ENCODE assay signal across 22 cellular contexts in genomic region chr4:16192631-16193483, GRCh38. TPM values are rescaled to one million over a fixed set of nuclear protein-coding genes. Genes with fewer than 3 reads are reported as not detected.
DNase-seq lines count a peak whose midpoint lies in the region; ATAC-seq lines count a peak whose summit lies in the region.
"Had no signal": no experiment of that assay in that cellular context is flagged by ENCODE, and none has a peak within 500 bp of the region (broad histone marks: within the 10 kb centered on the region; RNA-seq: fewer than 3 reads in every experiment).

No MANE protein-coding gene starts in this region.

- peak overlapping the region; percentile 38 for H3K27ac Mint-ChIP-seq in activated T-cell treated with anti-CD3 and anti-CD28 coated beads, Interleukin-2, amount 50 U/mL, for 72 hours
- H3K27ac Mint-ChIP-seq in activated T-helper 2 cell treated with anti-CD3 and anti-CD28 coated beads, Interferon-gamma antibody, Interleukin-2, Interleukin-4, amounts not matched to agents 10 μg/mL and 5 μg/mL and 100 μg/mL, durations not matched to agents 14 hours and 24 hours and 36 hours = peak overlapping the region; percentile 31
- peak overlapping the region; percentile 26 for H3K27ac Mint-ChIP-seq in stimulated activated naive B cell treated with anti-CD40 and anti-IgM and Interleukin-4, amounts not matched to agents 10 μg/mL and 1 μg/mL and 100 μg/mL, for 72 hours
- H3K27ac Mint-ChIP-seq in activated T-helper 17 cell treated with anti-CD3 and anti-CD28 coated beads, Interleukin-2, amount 50 U/mL, for 72 hours = no peak overlapping the region
- H3K27ac Mint-ChIP-seq: T-helper 17 cell had no signal

- ATAC-seq in activated T-cell treated with anti-CD3 and anti-CD28 coated beads, Interleukin-2, amount 50 U/mL, for 72 hours (replicated peaks in 1 of 2) = no peak
- ATAC-seq in stimulated activated naive B cell treated with anti-CD40 and anti-IgM and Interleukin-4, amounts not matched to agents 10 μg/mL and 1 μg/mL and 100 μg/mL, for 72 hours (replicated peaks) = no peak
- no peak for ATAC-seq in activated T-helper 17 cell treated with anti-CD3 and anti-CD28 coated beads, Interleukin-2, amount 50 U/mL, for 72 hours (replicated peaks)
- ATAC-seq in HG02970 (IDR thresholded peaks at IDR 0.05; ENCODE audit: low FRiP score, unreplicated experiment) (no peak), HG02642 (IDR thresholded peaks at IDR 0.05; ENCODE audit: poor library complexity, unreplicated experiment) (no peak)
- ATAC-seq: left lung, PC-3, T-helper 17 cell had no signal

- peaks cover 37% of the 10 kb centered on the region for H3K4me1 Mint-ChIP-seq in activated T-cell treated with anti-CD3 and anti-CD28 coated beads, Interleukin-2, amount 50 U/mL, for 72 hours (ENCODE audit: low read depth)
- H3K4me1 Mint-ChIP-seq in activated T-helper 2 cell treated with anti-CD3 and anti-CD28 coated beads, Interferon-gamma antibody, Interleukin-2, Interleukin-4, amounts not matched to agents 10 μg/mL and 5 μg/mL and 100 μg/mL, durations not matched to agents 14 hours and 24 hours and 36 hours (ENCODE audit: low read depth) = peaks cover 16% of the 10 kb centered on the region
- H3K4me1 Mint-ChIP-seq in stimulated activated naive B cell treated with anti-CD40 and anti-IgM and Interleukin-4, amounts not matched to agents 10 μg/mL and 1 μg/mL and 100 μg/mL, for 72 hours = peaks cover 8 to 30% of the 10 kb centered on the region in 2 donors
- H3K4me1 Mint-ChIP-seq in activated T-helper 17 cell treated with anti-CD3 and anti-CD28 coated beads, Interleukin-2, amount 50 U/mL, for 72 hours = peaks cover 13% of the 10 kb centered on the region

- H3K4me3 Mint-ChIP-seq in activated T-cell treated with anti-CD3 and anti-CD28 coated beads, Interleukin-2, amount 50 U/mL, for 72 hours = no peak overlapping the region
- H3K4me3 Mint-ChIP-seq in activated T-helper 2 cell treated with anti-CD3 and anti-CD28 coated beads, Interferon-gamma antibody, Interleukin-2, Interleukin-4, amounts not matched to agents 10 μg/mL and 5 μg/mL and 100 μg/mL, durations not matched to agents 14 hours and 24 hours and 36 hours (ENCODE audit: low read depth) = no peak overlapping the region
- H3K4me3 Mint-ChIP-seq in stimulated activated naive B cell treated with anti-CD40 and anti-IgM and Interleukin-4, amounts not matched to agents 10 μg/mL and 1 μg/mL and 100 μg/mL, for 72 hours = no peak overlapping the region
- no peak overlapping the region for H3K4me3 Mint-ChIP-seq in activated T-helper 17 cell treated with anti-CD3 and anti-CD28 coated beads, Interleukin-2, amount 50 U/mL, for 72 hours
- H3K4me3 Mint-ChIP-seq: T-helper 17 cell had no signal

- intact Hi-C loops in activated T-helper 2 cell treated with anti-CD3 and anti-CD28 coated beads, Interferon-gamma antibody, Interleukin-2, Interleukin-4, amounts not matched to agents 10 μg/mL and 5 μg/mL and 100 μg/mL, durations not matched to agents 14 hours and 24 hours and 36 hours (cut with micrococcal nuclease) = no loop called here

- no peaks in the 10 kb centered on the region for H3K27me3 Mint-ChIP-seq in activated T-cell treated with anti-CD3 and anti-CD28 coated beads, Interleukin-2, amount 50 U/mL, for 72 hours (ENCODE audit: low read depth)
- H3K27me3 Mint-ChIP-seq in activated T-helper 2 cell treated with anti-CD3 and anti-CD28 coated beads, Interferon-gamma antibody, Interleukin-2, Interleukin-4, amounts not matched to agents 10 μg/mL and 5 μg/mL and 100 μg/mL, durations not matched to agents 14 hours and 24 hours and 36 hours (ENCODE audit: low read depth) = no peaks in the 10 kb centered on the region
- H3K27me3 Mint-ChIP-seq in stimulated activated naive B cell treated with anti-CD40 and anti-IgM and Interleukin-4, amounts not matched to agents 10 μg/mL and 1 μg/mL and 100 μg/mL, for 72 hours = no peaks in the 10 kb centered on the region
- no peaks in the 10 kb centered on the region for H3K27me3 Mint-ChIP-seq in activated T-helper 17 cell treated with anti-CD3 and anti-CD28 coated beads, Interleukin-2, amount 50 U/mL, for 72 hours
- H3K27me3 Mint-ChIP-seq: T-helper 17 cell had no signal

- no peaks in the 10 kb centered on the region for H3K9me3 Mint-ChIP-seq in activated T-cell treated with anti-CD3 and anti-CD28 coated beads, Interleukin-2, amount 50 U/mL, for 72 hours
- H3K9me3 Mint-ChIP-seq in activated T-helper 2 cell treated with anti-CD3 and anti-CD28 coated beads, Interferon-gamma antibody, Interleukin-2, Interleukin-4, amounts not matched to agents 10 μg/mL and 5 μg/mL and 100 μg/mL, durations not matched to agents 14 hours and 24 hours and 36 hours = no peaks in the 10 kb centered on the region
- no peaks in the 10 kb centered on the region for H3K9me3 Mint-ChIP-seq in stimulated activated naive B cell treated with anti-CD40 and anti-IgM and Interleukin-4, amounts not matched to agents 10 μg/mL and 1 μg/mL and 100 μg/mL, for 72 hours
- H3K9me3 Mint-ChIP-seq in activated T-helper 17 cell treated with anti-CD3 and anti-CD28 coated beads, Interleukin-2, amount 50 U/mL, for 72 hours = no peaks in the 10 kb centered on the region

- peaks cover 12 to 22% of the 10 kb centered on the region in 2 donors for H3K36me3 Mint-ChIP-seq in activated T-cell treated with anti-CD3 and anti-CD28 coated beads, Interleukin-2, amount 50 U/mL, for 72 hours (ENCODE audit: insufficient read depth in 2 of 2)
- peaks cover 46% of the 10 kb centered on the region for H3K36me3 Mint-ChIP-seq in activated T-helper 2 cell treated with anti-CD3 and anti-CD28 coated beads, Interferon-gamma antibody, Interleukin-2, Interleukin-4, amounts not matched to agents 10 μg/mL and 5 μg/mL and 100 μg/mL, durations not matched to agents 14 hours and 24 hours and 36 hours (ENCODE audit: low read depth)
- peaks cover 17 to 25% of the 10 kb centered on the region in 2 donors for H3K36me3 Mint-ChIP-seq in stimulated activated naive B cell treated with anti-CD40 and anti-IgM and Interleukin-4, amounts not matched to agents 10 μg/mL and 1 μg/mL and 100 μg/mL, for 72 hours
- peaks cover 95% of the 10 kb centered on the region for H3K36me3 Mint-ChIP-seq in activated T-helper 17 cell treated with anti-CD3 and anti-CD28 coated beads, Interleukin-2, amount 50 U/mL, for 72 hours (ENCODE audit: low read depth)

- no peak for DNase-seq in activated T-cell treated with anti-CD3 and anti-CD28 coated beads, Interleukin-2, amount 50 U/mL, for 72 hours
- DNase-seq in activated T-cell treated with anti-CD3 and anti-CD28 coated beads, Interleukin-2, amount 50 U/mL, for 1 hour = no peak
- DNase-seq in activated T-helper 2 cell treated with anti-CD3 and anti-CD28 coated beads, Interferon-gamma antibody, Interleukin-2, Interleukin-4, amounts not matched to agents 10 μg/mL and 5 μg/mL and 100 μg/mL, durations not matched to agents 14 hours and 24 hours and 36 hours (ENCODE audit: low spot score) = no peak
- peak; percentile 54 for DNase-seq in fibroblast of gingiva (ENCODE audit: low read depth)
- no peak for DNase-seq in stimulated activated naive B cell treated with anti-CD40 and anti-IgM and Interleukin-4, amounts not matched to agents 10 μg/mL and 1 μg/mL and 100 μg/mL, for 72 hours
- DNase-seq: activated CD4-positive, alpha-beta T cell treated with anti-CD3 and anti-CD28 coated beads, Interleukin-2, amount 50 U/mL, for 1 hour; activated gamma-delta T cell; amygdala; central memory CD4-positive, alpha-beta T cell; head of caudate nucleus; left lung; MM.1S; NCI-H187; NCI-H748 treated with DMSO at 0.1 percent for 48 hours; PC-3; retina; SIG-M5; substantia nigra; T-helper 17 cell had no signal

RNA-seq across cellular contexts. Expression of gene TAPT1, which starts 33.4 kb away (rescaled TPM):
- total RNA-seq in activated T-cell treated with anti-CD3 and anti-CD28 coated beads, Interleukin-2, amount 50 U/mL, for 72 hours = 10 to 100 TPM; 58.6 to 65.3 TPM
- total RNA-seq in activated T-helper 2 cell treated with anti-CD3 and anti-CD28 coated beads, Interferon-gamma antibody, Interleukin-2, Interleukin-4, amounts not matched to agents 10 μg/mL and 5 μg/mL and 100 μg/mL, durations not matched to agents 14 hours and 24 hours and 36 hours = 28.1 and 32.9 TPM in 2 replicates
- 10 to 100 TPM; 27.4 to 31.0 TPM for total RNA-seq in activated T-helper 17 cell treated with anti-CD3 and anti-CD28 coated beads, Interleukin-2, amount 50 U/mL, for 72 hours
